In genomic region chr12:56224954-56225353, GRCh38 we compare ENCODE assay signal across 9 cellular contexts. TPM values are rescaled to one million over a fixed set of nuclear protein-coding genes. Genes with fewer than 3 reads are reported as not detected.
DNase-seq lines count a peak whose midpoint lies in the region; ATAC-seq and TF ChIP-seq lines count a peak whose summit lies in the region.
"Had no signal": no experiment of that assay in that cellular context is flagged by ENCODE, and none has a peak within 500 bp of the region (broad histone marks: within the 10 kb centered on the region; RNA-seq: fewer than 3 reads in every experiment).

No MANE protein-coding gene starts in this region.

- H3K27ac ChIP-seq in A673 (ENCODE audit: low read depth, low read length, poor library complexity, severe bottlenecking) (peak overlapping the region; percentile 19), HUES64 (ENCODE audit: low read depth, low read length) (no peak overlapping the region), breast epithelium (peak overlapping the region; percentile 92 to 95)

- no peaks in the 10 kb centered on the region for H3K36me3 ChIP-seq in A673 (ENCODE audit: insufficient read depth, low read length, poor library complexity, severe bottlenecking)
- H3K36me3 ChIP-seq in HUES64 (ENCODE audit: insufficient read depth, low read length), result 0 out of 2 replicates have a peak, but pooled peaks cover 2% of the 10 kb centered on the region
- no peaks in the 10 kb centered on the region for H3K36me3 ChIP-seq in breast epithelium
- H3K36me3 ChIP-seq in mucosa of stomach (ENCODE audit: control insufficient read depth, insufficient read depth, low read length), result no peaks in the 10 kb centered on the region

- H3K27me3 ChIP-seq in A673 (replicated peaks; ENCODE audit: insufficient read depth, low read depth, low read length, poor library complexity) (no peaks in the 10 kb centered on the region), HUES64 (ENCODE audit: insufficient read depth, low read length) (no peaks in the 10 kb centered on the region), breast epithelium (no peaks in the 10 kb centered on the region), mucosa of stomach (ENCODE audit: control insufficient read depth, insufficient read depth, low read length) (no peaks in the 10 kb centered on the region)

- no TSS peak for BruUV-seq in A673 (replicated peaks; lab: Mats Ljungman, UMichigan)

- DNase-seq in A673 (ENCODE audit: low spot score) (no peak), breast epithelium (ENCODE audit: low spot score in 2 of 2) (no peak), left colon (no peak), NCI-H1436 (lab: John Stamatoyannopoulos, UW) (no peak)
- DNase-seq in activated effector memory CD4-positive, alpha-beta T cell treated with Interleukin-2 at 50 U/mL for 16 hours, result no peak
- DNase-seq: NCI-H1417 treated with DMSO at 0.1 percent for 48 hours had no signal

- intact Hi-C loops in A673 (cut with micrococcal nuclease; ENCODE audit: unreplicated experiment) (loop anchor here (1.0 to 5.0 kb wide), 2 partner anchors 32 kb away; partner anchors contain the start of gene ANKRD52), breast epithelium (cut with DNase I; ENCODE audit: low total_unique reads) (loop anchor here (2.0 kb wide), 1 partner anchor 34 kb away; no protein-coding TSS in a partner anchor), left colon (cut with DNase I, micrococcal nuclease) (loop anchor here in 1 of 2 donors (2.0 kb wide), 1 partner anchor 32 kb away; no protein-coding TSS in a partner anchor)

- WGBS in HUES64, result 85% methylated on average over 10 of the region's 11 CpGs

- no peak for ATAC-seq in HG02759 (IDR thresholded peaks at IDR 0.05; ENCODE audit: unreplicated experiment)
- no peak for ATAC-seq in left colon

- CTCF ChIA-PET in A673 (lab: Charles Lee), result no interaction called here

- no peaks in the 10 kb centered on the region for H3K9me3 ChIP-seq in A673 (ENCODE audit: low read depth, low read length, poor library complexity, severe bottlenecking)
- H3K9me3 ChIP-seq in HUES64 (ENCODE audit: insufficient read depth, low read depth, low read length), result no peaks in the 10 kb centered on the region
- no peaks in the 10 kb centered on the region for H3K9me3 ChIP-seq in breast epithelium
- H3K9me3 ChIP-seq in mucosa of stomach (ENCODE audit: control insufficient read depth, low read length), result no peaks in the 10 kb centered on the region

- TF ChIP-seq POLR2A in breast epithelium (IDR thresholded peaks at IDR 0.05), result no peak

- H3K4me1 ChIP-seq in A673 (ENCODE audit: insufficient read depth, low read length, poor library complexity, severe bottlenecking), result peaks cover 5% of the 10 kb centered on the region
- peaks cover 13% of the 10 kb centered on the region for H3K4me1 ChIP-seq in HUES64 (ENCODE audit: insufficient read depth, low read length)
- peaks cover 0 to 6% of the 10 kb centered on the region in 2 donors for H3K4me1 ChIP-seq in breast epithelium
- H3K4me1 ChIP-seq in mucosa of stomach (ENCODE audit: control insufficient read depth, insufficient read depth, low read length), result peaks cover 26% of the 10 kb centered on the region

- POLR2A ChIA-PET in A673 (lab: Charles Lee; ENCODE audit: low non-redundant PET), result interaction anchor here (0.5 kb wide), 1 partner anchor 32 kb away, joined by 3 read pairs; no protein-coding TSS in a partner anchor

- H3K4me3 ChIP-seq in A673 (ENCODE audit: low read depth, low read length, poor library complexity, severe bottlenecking), result peak overlapping the region; percentile 65
- peak overlapping the region; percentile 75 for H3K4me3 ChIP-seq in HUES64 (ENCODE audit: low read length)
- peak overlapping the region; percentile 61 to 81 (median 61) for H3K4me3 ChIP-seq in breast epithelium
- H3K4me3 ChIP-seq in mucosa of stomach (ENCODE audit: low read length), result peak overlapping the region; percentile 89

- H3K9ac ChIP-seq in HUES64 (ENCODE audit: low read depth, low read length), result no peak overlapping the region
- H3K9ac ChIP-seq in mucosa of stomach (ENCODE audit: low read length), result peak overlapping the region; percentile 93

- TF ChIP-seq CTCF in A673 (conservative IDR thresholded peaks at IDR 0.05; ENCODE audit: low read depth, low read length), result no peak
- TF ChIP-seq CTCF in breast epithelium (IDR thresholded peaks at IDR 0.05), result no peak

RNA-seq across cellular contexts. Expression of gene NABP2, which starts 0.8 kb away (rescaled TPM):
- 67.5 and 73.2 TPM in 2 replicates for total RNA-seq in A673 (2021)
- 41.1 TPM for polyA plus RNA-seq in HUES64 (2013, experiment 1 of 2)
- 40.8 TPM for polyA plus RNA-seq in HUES64 (2013, experiment 2 of 2)
- total RNA-seq in breast epithelium, result 10 to 100 TPM; 24.7 to 31.2 (median 27.5) TPM
- total RNA-seq in left colon, result 10 to 100 TPM; 23.2 to 29.5 TPM

RNA-seq across cellular contexts. Expression of gene RNF41, which starts 3.2 kb away (rescaled TPM):
- 48.1 and 49.5 TPM in 2 replicates for total RNA-seq in A673 (2021)
- polyA plus RNA-seq in HUES64 (2013, experiment 1 of 2), result 38.5 TPM
- polyA plus RNA-seq in HUES64 (2013, experiment 2 of 2), result 37.1 TPM
- 10 to 100 TPM; 64.4 to 86.6 (median 81.3) TPM for total RNA-seq in breast epithelium
- total RNA-seq in left colon, result 10 to 100 TPM; 31.5 to 35.1 TPM

RNA-seq across cellular contexts. Expression of gene SLC39A5, which starts 4.9 kb away (rescaled TPM):
- total RNA-seq in A673 (2021) (0.85 TPM in 1 of 2 replicates, not detected in the other), breast epithelium (under 1 TPM in 1 of 3 donors, not detected in 2; 0.98 TPM), left colon (100 to 1,000 TPM; 152 to 244 TPM)
- 0.20 TPM for polyA plus RNA-seq in HUES64 (2013, experiment 1 of 2)
- polyA plus RNA-seq in HUES64 (2013, experiment 2 of 2), result 0.51 TPM

RNA-seq across cellular contexts. Expression of gene ANKRD52, which starts 33.2 kb away (rescaled TPM):
- total RNA-seq in A673 (2021), result 74.6 and 74.7 TPM in 2 replicates
- 12.9 TPM for polyA plus RNA-seq in HUES64 (2013, experiment 1 of 2)
- 14.3 TPM for polyA plus RNA-seq in HUES64 (2013, experiment 2 of 2)
- 10 to 100 TPM; 12.8 to 18.4 (median 14.9) TPM for total RNA-seq in breast epithelium
- 10 to 100 TPM; 47.4 to 54.8 TPM for total RNA-seq in left colon

RNA-seq across cellular contexts. Expression of gene SMARCC2, which starts 35.7 kb away (rescaled TPM):
- total RNA-seq in A673 (2021), result 133 and 140 TPM in 2 replicates
- polyA plus RNA-seq in HUES64 (2013, experiment 1 of 2), result 39.9 TPM
- 50.6 TPM for polyA plus RNA-seq in HUES64 (2013, experiment 2 of 2)
- total RNA-seq in breast epithelium, result 100 to 1,000 TPM; 105 to 114 (median 106) TPM
- total RNA-seq in left colon, result 10 to 100 TPM; 81.7 to 85.6 TPM

Comparison
In these comparisons a context has a peak if more than half of its experiments do, and no peak if none do; other contexts are left out.
1. RNA of gene SLC39A5, which starts 4.9 kb away (total RNA-seq): 152 to 244 TPM in left colon; 0.85 TPM in A673 and 0.98 TPM in breast epithelium; every median in the first group is over 10 times any median in the second.
2. Peak in every context shown above with its lines, with median percentiles within 50 percentile points of each other: H3K4me3 ChIP-seq.